In the genomic region with DNA sequence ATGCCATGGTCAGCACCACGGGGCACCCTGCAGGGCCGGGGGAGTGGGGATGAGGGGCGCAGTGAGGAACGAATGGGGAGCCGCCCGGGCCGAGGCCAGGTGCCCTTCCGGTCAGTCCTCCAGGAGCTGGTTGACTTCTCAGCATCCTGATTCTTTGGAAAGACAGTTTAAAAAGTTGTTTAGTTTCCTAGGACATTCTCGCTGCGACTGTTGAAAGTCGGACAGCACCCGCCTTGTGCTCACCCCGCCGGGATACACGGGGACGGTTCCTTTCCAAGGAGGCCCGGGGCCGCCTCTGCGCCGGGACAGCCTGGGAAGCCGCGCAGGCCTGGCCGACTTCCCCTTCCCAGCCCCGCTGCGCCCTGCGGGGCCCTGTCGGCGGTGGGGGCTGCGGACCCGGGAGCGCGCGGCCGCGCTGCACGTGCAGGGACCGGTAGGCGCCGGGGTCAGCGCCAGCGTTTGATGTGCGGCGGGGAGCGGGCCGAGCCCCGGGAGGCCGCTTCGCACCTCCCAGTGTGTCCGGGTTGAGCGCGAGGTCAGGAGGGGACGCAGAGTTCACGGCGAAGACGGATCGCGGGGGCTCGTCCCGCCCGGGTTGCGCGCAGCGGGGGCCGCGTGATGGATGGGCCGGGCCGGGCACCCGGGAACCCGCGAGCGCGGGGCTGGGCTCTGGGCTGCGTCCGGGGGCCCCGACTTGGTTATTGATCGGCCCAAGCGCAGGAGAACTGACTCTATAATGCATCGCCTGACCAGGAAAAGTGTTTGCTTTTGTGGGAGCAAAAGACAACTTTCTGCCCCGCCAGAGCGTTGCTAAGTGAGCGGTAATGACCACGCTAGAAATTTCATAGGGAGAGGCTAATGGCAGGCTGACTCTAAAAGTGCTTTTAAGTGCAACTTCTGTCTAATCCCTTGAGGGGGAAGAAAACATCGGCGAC, we compare ENCODE assay signal across 8 cellular contexts. TPM values are rescaled to one million over a fixed set of nuclear protein-coding genes. Genes with fewer than 3 reads are reported as not detected.
A peak's percentile ranks its signal among the peaks of the same experiment; 100 is the strongest.
DNase-seq lines count a peak whose midpoint lies in the region; ATAC-seq, FAIRE-seq and TF ChIP-seq lines count a peak whose summit lies in the region.
"Had no signal": no experiment of that assay in that cellular context is flagged by ENCODE, and none has a peak within 500 bp of the region (broad histone marks: within the 10 kb centered on the region; RNA-seq: fewer than 3 reads in every experiment).

No MANE protein-coding gene starts in this region.

- H3K4me2 ChIP-seq in IMR-90 (ENCODE audit: low read depth, low read length), result peak overlapping the region; percentile 78
- peak overlapping the region; percentile 68 for H3K4me2 ChIP-seq in mammary epithelial cell (ENCODE audit: insufficient read depth, low read depth, low read length)

- no peak overlapping the region; the same call in 1 of the 2 replicates for H3K23ac ChIP-seq in IMR-90 (ENCODE audit: low read depth, low read length)

- H3K4me1 Mint-ChIP-seq in stimulated activated effector memory CD8-positive, alpha-beta T cell treated with anti-CD3 and anti-CD28 coated beads, Interleukin-12 subunit alpha, Interleukin-12 subunit beta, amount 100 ng/mL, for 72 hours, result peaks cover 6% of the 10 kb centered on the region

- H3K27ac Mint-ChIP-seq in stimulated activated effector memory CD8-positive, alpha-beta T cell treated with anti-CD3 and anti-CD28 coated beads, Interleukin-12 subunit alpha, Interleukin-12 subunit beta, amount 100 ng/mL, for 72 hours, result no peak overlapping the region

- no TSS peak for BruUV-seq in IMR-90 (replicated peaks; lab: Mats Ljungman, UMichigan)
- no TSS peak for BruUV-seq in mammary epithelial cell (replicated peaks; lab: Mats Ljungman, UMichigan)

- H2BK15ac ChIP-seq in IMR-90 (ENCODE audit: low read depth, low read length), result no peak overlapping the region

- no peak overlapping the region for H4K91ac ChIP-seq in IMR-90 (ENCODE audit: insufficient read depth, low read depth, low read length)

- H3K4me3 ChIP-seq in IMR-90 (ENCODE audit: insufficient read depth, low read depth, low read length) (peak overlapping the region; percentile 35), mammary epithelial cell (replicated peaks in 1 of 3; ENCODE audit: insufficient read depth in 1 of 3, low read depth in 2 of 3, low read length in 3 of 3) (peak overlapping the region in 1 of 3 experiments; percentile 6), kidney (ENCODE audit: low read length in 2 of 2) (peak overlapping the region; percentile 39 to 61)

- no peak for TF ChIP-seq RAD21 in IMR-90 (IDR thresholded peaks at IDR 0.05; ENCODE audit: low read length)

- no peaks in the 10 kb centered on the region for H3K79me2 ChIP-seq in mammary epithelial cell (ENCODE audit: insufficient read depth, low read length)

- no peaks in the 10 kb centered on the region for H3K36me3 Mint-ChIP-seq in stimulated activated effector memory CD8-positive, alpha-beta T cell treated with anti-CD3 and anti-CD28 coated beads, Interleukin-12 subunit alpha, Interleukin-12 subunit beta, amount 100 ng/mL, for 72 hours

- in situ Hi-C loops in IMR-90 (cut with MboI; ENCODE audit: low sequenced_read_pairs), result no loop called here
- in situ Hi-C loops in mammary epithelial cell (cut with MboI; ENCODE audit: low sequenced_read_pairs in 2 of 2), result loop anchor here in 1 of 2 donors (25.0 kb wide), 1 partner anchor 793 kb away; no protein-coding TSS in a partner anchor

- TF ChIP-seq CTCF in IMR-90 (conservative IDR thresholded peaks at IDR 0.05; ENCODE audit: low read depth, low read length) (no peak), mammary epithelial cell (conservative IDR thresholded peaks at IDR 0.05 in 1 of 2, IDR thresholded peaks at IDR 0.05 in 1 of 2; ENCODE audit: extremely low read depth in 1 of 2, insufficient read depth in 1 of 2, low read depth in 1 of 2, low read length in 2 of 2) (no peak), kidney (IDR thresholded peaks at IDR 0.05; ENCODE audit: borderline replicate concordance, extremely low read depth, insufficient read depth) (no peak)

- H3K9me1 ChIP-seq in IMR-90 (ENCODE audit: insufficient read depth, low read length), result no peaks in the 10 kb centered on the region

- DNase-seq in IMR-90, result peak; percentile 18
- no peak for DNase-seq in mammary epithelial cell
- peak; percentile 76 for DNase-seq in kidney
- DNase-seq in stimulated activated effector memory CD8-positive, alpha-beta T cell treated with anti-CD3 and anti-CD28 coated beads, Interleukin-12 subunit alpha, Interleukin-12 subunit beta, amount 100 ng/mL, for 72 hours (ENCODE audit: low spot score in 2 of 2), result no peak
- DNase-seq in NCI-H446 (lab: John Stamatoyannopoulos, UW), result no peak

- H3K36me3 ChIP-seq in IMR-90 (ENCODE audit: control insufficient read depth, insufficient read depth, low read length), result no peaks in the 10 kb centered on the region
- H3K36me3 ChIP-seq in mammary epithelial cell (ENCODE audit: insufficient read depth, low read length), result no peaks in the 10 kb centered on the region
- no peaks in the 10 kb centered on the region for H3K36me3 ChIP-seq in kidney (ENCODE audit: control insufficient read depth in 1 of 2, insufficient read depth in 2 of 2, low read length in 2 of 2)

- H3K9me3 Mint-ChIP-seq in stimulated activated effector memory CD8-positive, alpha-beta T cell treated with anti-CD3 and anti-CD28 coated beads, Interleukin-12 subunit alpha, Interleukin-12 subunit beta, amount 100 ng/mL, for 72 hours, result peaks cover 6% of the 10 kb centered on the region

- H3K27ac ChIP-seq in IMR-90 (ENCODE audit: insufficient read depth, low read length) (no peak overlapping the region), mammary epithelial cell (ENCODE audit: insufficient read depth, low read depth, low read length) (no peak overlapping the region), kidney (ENCODE audit: low read depth in 2 of 2, low read length in 2 of 2) (no peak overlapping the region)

- ATAC-seq in IMR-90 (ENCODE audit: low read depth) (peak; percentile 46), GM19455 (IDR thresholded peaks at IDR 0.05; ENCODE audit: unreplicated experiment) (no peak), HG03378 (IDR thresholded peaks at IDR 0.05; ENCODE audit: unreplicated experiment) (no peak)
- peak; percentile 37 for ATAC-seq in stimulated activated effector memory CD8-positive, alpha-beta T cell treated with anti-CD3 and anti-CD28 coated beads, Interleukin-12 subunit alpha, Interleukin-12 subunit beta, amount 100 ng/mL, for 72 hours

- peak overlapping the region; percentile 56 for H3K4me3 Mint-ChIP-seq in stimulated activated effector memory CD8-positive, alpha-beta T cell treated with anti-CD3 and anti-CD28 coated beads, Interleukin-12 subunit alpha, Interleukin-12 subunit beta, amount 100 ng/mL, for 72 hours

- H2BK5ac ChIP-seq in IMR-90 (ENCODE audit: low read depth, low read length, poor library complexity, severe bottlenecking), result no peak overlapping the region

- POLR2A ChIA-PET in IMR-90 (lab: Charles Lee; ENCODE audit: unreplicated experiment), result no interaction called here

- no peak for FAIRE-seq in kidney (lab: Jason Lieb, UNC)
- FAIRE-seq: colon had no signal

- H3K79me1 ChIP-seq in IMR-90 (ENCODE audit: low read depth in 1 of 2, low read length in 2 of 2), result no peaks in the 10 kb centered on the region

- no peak overlapping the region for H2AK5ac ChIP-seq in IMR-90 (ENCODE audit: low read depth, low read length)

- no peak overlapping the region for H3K14ac ChIP-seq in IMR-90 (replicated peaks; ENCODE audit: low read depth, low read length)

- H3K4me1 ChIP-seq in IMR-90 (ENCODE audit: control insufficient read depth, insufficient read depth, low read length) (peaks cover 4% of the 10 kb centered on the region; the same call in 1 of the 2 replicates), mammary epithelial cell (ENCODE audit: insufficient read depth, low read length) (no peaks in the 10 kb centered on the region), kidney (ENCODE audit: control insufficient read depth in 1 of 2, insufficient read depth in 1 of 2, low read depth in 1 of 2, low read length in 2 of 2) (no peaks in the 10 kb centered on the region)

- H3K4ac ChIP-seq in IMR-90 (ENCODE audit: low read depth, low read length), result no peak overlapping the region; the same call in 1 of the 2 replicates

- no peak overlapping the region for H2BK120ac ChIP-seq in IMR-90 (ENCODE audit: low read depth, low read length)

- H3K9me3 ChIP-seq in IMR-90 (ENCODE audit: control insufficient read depth, insufficient read depth, low read length), result no peaks in the 10 kb centered on the region
- H3K9me3 ChIP-seq in mammary epithelial cell (replicated peaks; ENCODE audit: insufficient read depth, low read length), result no peaks in the 10 kb centered on the region
- peaks cover 0 to 7% of the 10 kb centered on the region in 2 donors for H3K9me3 ChIP-seq in kidney (ENCODE audit: control insufficient read depth in 1 of 2, low read length in 2 of 2)

- CTCF ChIA-PET in IMR-90 (lab: Yijun Ruan, JAX) (interaction anchor here (1.3 kb wide), 1 partner anchor 9 kb away, joined by 3 read pairs; no protein-coding TSS in a partner anchor), mammary epithelial cell (lab: Charles Lee; ENCODE audit: low non-redundant PET) (no interaction called here)

- H4K5ac ChIP-seq in IMR-90 (ENCODE audit: low read depth, low read length), result no peak overlapping the region; the same call in 1 of the 2 replicates

- H4K20me1 ChIP-seq in IMR-90 (ENCODE audit: insufficient read depth, low read length) (no peaks in the 10 kb centered on the region), mammary epithelial cell (ENCODE audit: insufficient read depth, low read length) (no peaks in the 10 kb centered on the region)

- H3K56ac ChIP-seq in IMR-90 (ENCODE audit: extremely low read depth, insufficient read depth, low read length), result no peak overlapping the region

- TF ChIP-seq POLR2A in IMR-90 (IDR thresholded peaks at IDR 0.05; ENCODE audit: low read depth, low read length), result no peak

- intact Hi-C loops in IMR-90 (cut with micrococcal nuclease), result no loop called here
- intact Hi-C loops in mammary epithelial cell (cut with micrococcal nuclease), result no loop called here
- intact Hi-C loops in kidney (cut with DNase I), result no loop called here

- peak overlapping the region; percentile 41; the same call in 1 of the 2 replicates for H2BK20ac ChIP-seq in IMR-90 (ENCODE audit: low read depth, low read length)

- dilution Hi-C loops in IMR-90 (cut with HindIII; ENCODE audit: low sequenced_read_pairs, unreplicated experiment) (no loop called here), mammary epithelial cell (cut with HindIII; ENCODE audit: low sequenced_read_pairs) (no loop called here)

- no peak overlapping the region for H2AK9ac ChIP-seq in IMR-90 (replicated peaks; ENCODE audit: low read depth, low read length, poor library complexity)

- H3K9ac ChIP-seq in IMR-90 (ENCODE audit: low read depth, low read length) (no peak overlapping the region), mammary epithelial cell (ENCODE audit: insufficient read depth, low read length) (no peak overlapping the region), kidney (ENCODE audit: low read length in 2 of 2) (no peak overlapping the region)

- peak overlapping the region; percentile 85 for H2AFZ ChIP-seq in IMR-90 (replicated peaks; ENCODE audit: low read length, poor library complexity)
- peak overlapping the region; percentile 46 for H2AFZ ChIP-seq in mammary epithelial cell (ENCODE audit: low read depth, low read length)

- no peaks in the 10 kb centered on the region for H3K27me3 ChIP-seq in IMR-90 (ENCODE audit: control insufficient read depth, insufficient read depth, low read length)
- peaks cover 7% of the 10 kb centered on the region for H3K27me3 ChIP-seq in mammary epithelial cell (ENCODE audit: insufficient read depth, low read length)

- H3K18ac ChIP-seq in IMR-90 (ENCODE audit: low read depth, low read length), result no peak overlapping the region

- H4K8ac ChIP-seq in IMR-90 (ENCODE audit: low read depth in 2 of 2, low read length in 2 of 2), result no peak overlapping the region; a peak in 1 of 4 replicates

- 9% methylated on average over 26 of the region's 84 CpGs; no CpG with 5 or more reads in 1 of the 2 experiments for WGBS in IMR-90 (ENCODE audit: extremely low coverage in 2 of 2, insufficient read length in 1 of 2), 2 experiments
- WGBS in mammary epithelial cell (ENCODE audit: low coverage, missing lambda C conversion rate), result 36% methylated on average over 23 of the region's 84 CpGs

RNA-seq across cellular contexts. Expression of a gene that starts 28.0 kb away (rescaled TPM):
- total RNA-seq in IMR-90 (2012; rRNA removed) (not detected in 2 replicates), mammary epithelial cell (not detected), kidney (not detected)
- polyA plus RNA-seq in IMR-90 (2012; rRNA removed) (not detected in 2 replicates), mammary epithelial cell (not detected), kidney (ENCODE audit: insufficient read depth, low read depth, low replicate concordance) (not detected)
- polyA plus RNA-seq in IMR-90 (2012; cell fraction: cytosol; rRNA removed), result not detected in 2 replicates
- polyA plus RNA-seq in IMR-90 (2012; cell fraction: nucleus; rRNA removed; ENCODE audit: low replicate concordance), result not detected in 2 replicates
- polyA minus RNA-seq in mammary epithelial cell, result not detected

Comparison
In these comparisons a context has a peak if more than half of its experiments do, and no peak if none do; other contexts are left out.
1. ATAC-seq: peak in IMR-90 (single experiment) and stimulated activated effector memory CD8-positive, alpha-beta T cell treated with anti-CD3 and anti-CD28 coated beads, Interleukin-12 subunit alpha, Interleukin-12 subunit beta, amount 100 ng/mL, for 72 hours (single experiment); none in GM19455 (single experiment) and HG03378 (single experiment).
2. DNase-seq: peak in IMR-90 (single experiment) and kidney (single experiment); none in mammary epithelial cell (single experiment), stimulated activated effector memory CD8-positive, alpha-beta T cell treated with anti-CD3 and anti-CD28 coated beads, Interleukin-12 subunit alpha, Interleukin-12 subunit beta, amount 100 ng/mL, for 72 hours (0 of 2) and NCI-H446 (0 of 2).